ENCODE assay signal across 13 cellular contexts in the genomic region with DNA sequence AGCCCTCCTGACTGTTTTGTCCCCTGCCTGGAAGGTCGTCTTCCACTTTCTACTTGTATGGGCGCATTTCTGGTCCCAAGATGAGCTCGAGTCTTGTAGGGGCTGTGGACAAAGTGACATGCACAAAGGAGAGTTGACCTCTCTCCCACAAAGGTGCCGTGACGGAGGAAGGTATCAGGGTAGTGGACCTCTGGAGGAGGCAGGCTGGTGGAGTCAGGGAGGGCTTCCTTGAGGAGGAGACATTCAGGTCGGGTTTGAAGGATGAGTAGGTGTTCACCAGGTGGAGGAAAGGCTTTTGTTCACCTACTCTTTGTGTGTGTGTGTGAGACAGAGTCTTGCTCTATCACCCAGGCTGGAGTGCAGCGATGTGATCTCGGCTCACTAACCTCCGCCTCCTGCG. TPM values are rescaled to one million over a fixed set of nuclear protein-coding genes. Genes with fewer than 3 reads are reported as not detected.
DNase-seq lines count a peak whose midpoint lies in the region; ATAC-seq and TF ChIP-seq lines count a peak whose summit lies in the region.
"Had no signal": no experiment of that assay in that cellular context is flagged by ENCODE, and none has a peak within 500 bp of the region (broad histone marks: within the 10 kb centered on the region; RNA-seq: fewer than 3 reads in every experiment).

No MANE protein-coding gene starts in this region.

- POLR2A ChIA-PET in CD4-positive, alpha-beta T cell (lab: Charles Lee), result interaction anchor here (1.4 to 1.7 kb wide), 3 partner anchors 9 to 80 kb away, joined by 3 to 18 read pairs (median 4); partner anchors contain the start of gene KDELR1
- POLR2A ChIA-PET in A673 (lab: Charles Lee; ENCODE audit: low non-redundant PET), result no interaction called here

- no TSS peak for BruUV-seq in A673 (replicated peaks; lab: Mats Ljungman, UMichigan)

- H3K36me3 ChIP-seq in adipocyte (ENCODE audit: control insufficient read depth, insufficient read depth, low read length, severe bottlenecking) (peaks cover 54% of the 10 kb centered on the region), A673 (ENCODE audit: insufficient read depth, low read length, poor library complexity, severe bottlenecking) (peaks cover 60% of the 10 kb centered on the region)

- TF ChIP-seq CTCF in CD4-positive, alpha-beta T cell (IDR thresholded peaks at IDR 0.05), result no peak
- TF ChIP-seq CTCF in HFFc6 (IDR thresholded peaks at IDR 0.05) (no peak), A673 (conservative IDR thresholded peaks at IDR 0.05; ENCODE audit: low read depth, low read length) (no peak)

- intact Hi-C loops in CD4-positive, alpha-beta T cell (cut with DNase I, micrococcal nuclease), result loop anchor here in 1 of 2 experiments (10.0 kb wide), 1 partner anchor 644 kb away; the partner anchor contains the start of genes C19orf73, LIN7B and PPFIA3
- intact Hi-C loops in A673 (cut with micrococcal nuclease; ENCODE audit: unreplicated experiment), result no loop called here

- peaks cover 24% of the 10 kb centered on the region for H3K4me1 ChIP-seq in adipocyte (ENCODE audit: control insufficient read depth, insufficient read depth, low read length)
- peaks cover 21% of the 10 kb centered on the region for H3K4me1 ChIP-seq in A673 (ENCODE audit: insufficient read depth, low read length, poor library complexity, severe bottlenecking)

- H3K27me3 Mint-ChIP-seq in CD4-positive, alpha-beta T cell, result no peaks in the 10 kb centered on the region
- H3K27me3 Mint-ChIP-seq in HFFc6 (ENCODE audit: insufficient read depth), result peaks cover 3% of the 10 kb centered on the region
- H3K27me3 Mint-ChIP-seq in natural killer cell treated with Interleukin-12 subunit alpha and Interleukin-12 subunit beta and Interleukin-15 and Interleukin-18, amount 100 ng/mL, for 72 hours, result no peaks in the 10 kb centered on the region

- no peak overlapping the region for H3K27ac ChIP-seq in CD4-positive, alpha-beta T cell (ENCODE audit: low read depth, low read length)
- no peak overlapping the region for H3K27ac ChIP-seq in A673 (ENCODE audit: low read depth, low read length, poor library complexity, severe bottlenecking)

- H3K9me3 Mint-ChIP-seq in CD4-positive, alpha-beta T cell, result no peaks in the 10 kb centered on the region
- no peaks in the 10 kb centered on the region for H3K9me3 Mint-ChIP-seq in HFFc6
- no peaks in the 10 kb centered on the region for H3K9me3 Mint-ChIP-seq in natural killer cell treated with Interleukin-12 subunit alpha and Interleukin-12 subunit beta and Interleukin-15 and Interleukin-18, amount 100 ng/mL, for 72 hours

- H3K9ac ChIP-seq in adipocyte (ENCODE audit: low read length), result peak overlapping the region; percentile 98

- H3K4me3 ChIP-seq in adipocyte (ENCODE audit: low read length) (peak overlapping the region; percentile 95), A673 (ENCODE audit: low read depth, low read length, poor library complexity, severe bottlenecking) (no peak overlapping the region)

- CTCF ChIA-PET in CD4-positive, alpha-beta T cell (lab: Charles Lee), result no interaction called here
- CTCF ChIA-PET in A673 (lab: Charles Lee), result no interaction called here

- H3K9me3 ChIP-seq in CD4-positive, alpha-beta T cell (ENCODE audit: control insufficient read depth, low read length), result no peaks in the 10 kb centered on the region
- H3K9me3 ChIP-seq in adipocyte (ENCODE audit: control insufficient read depth, low read length) (no peaks in the 10 kb centered on the region), A673 (ENCODE audit: low read depth, low read length, poor library complexity, severe bottlenecking) (no peaks in the 10 kb centered on the region)

- DNase-seq in CD4-positive, alpha-beta T cell, result no peak
- DNase-seq in HFFc6, result no peak
- DNase-seq in adipocyte (ENCODE audit: low read depth), result no peak
- DNase-seq in natural killer cell treated with Interleukin-12 subunit alpha and Interleukin-12 subunit beta and Interleukin-15 and Interleukin-18, amount 100 ng/mL, for 72 hours (ENCODE audit: low spot score), result no peak
- DNase-seq in A673 (ENCODE audit: low spot score), result no peak
- DNase-seq in C1 segment of cervical spinal cord (lab: John Stamatoyannopoulos, UW), result no peak
- DNase-seq in OCI-M1 (lab: John Stamatoyannopoulos, UW), result no peak
- DNase-seq in stimulated activated CD4-positive, alpha-beta T cell treated with anti-CD3 and anti-CD28 coated beads, Interleukin-4, amount 100 ng/mL, for 1 hour, result no peak
- DNase-seq: activated CD4-positive, alpha-beta T cell treated with anti-CD3 and anti-CD28 coated beads for 4 hours; aorta; NCI-H1436; NCI-H526; SHP77 treated with DMSO at 0.1 percent for 48 hours had no signal

- ATAC-seq in CD4-positive, alpha-beta T cell (ENCODE audit: poor library complexity), result no peak
- no peak for ATAC-seq in natural killer cell treated with Interleukin-12 subunit alpha and Interleukin-12 subunit beta and Interleukin-15 and Interleukin-18, amount 100 ng/mL, for 72 hours

- H3K36me3 Mint-ChIP-seq in CD4-positive, alpha-beta T cell (ENCODE audit: low read depth), result peaks cover 55% of the 10 kb centered on the region
- H3K36me3 Mint-ChIP-seq in HFFc6 (ENCODE audit: low read depth), result peaks cover 30% of the 10 kb centered on the region; the same call in 1 of the 2 replicates
- H3K36me3 Mint-ChIP-seq in natural killer cell treated with Interleukin-12 subunit alpha and Interleukin-12 subunit beta and Interleukin-15 and Interleukin-18, amount 100 ng/mL, for 72 hours, result no peaks in the 10 kb centered on the region

- H3K4me3 Mint-ChIP-seq in CD4-positive, alpha-beta T cell, result peak overlapping the region; percentile 90
- H3K4me3 Mint-ChIP-seq in HFFc6, result peak overlapping the region; percentile 93
- peak overlapping the region; percentile 35 for H3K4me3 Mint-ChIP-seq in natural killer cell treated with Interleukin-12 subunit alpha and Interleukin-12 subunit beta and Interleukin-15 and Interleukin-18, amount 100 ng/mL, for 72 hours

- peaks cover 21% of the 10 kb centered on the region for H3K4me1 Mint-ChIP-seq in CD4-positive, alpha-beta T cell (ENCODE audit: low read depth)
- H3K4me1 Mint-ChIP-seq in HFFc6 (ENCODE audit: low read depth), result peaks cover 24% of the 10 kb centered on the region
- peaks cover 17 to 28% of the 10 kb centered on the region in 2 donors for H3K4me1 Mint-ChIP-seq in natural killer cell treated with Interleukin-12 subunit alpha and Interleukin-12 subunit beta and Interleukin-15 and Interleukin-18, amount 100 ng/mL, for 72 hours (ENCODE audit: low read depth in 2 of 2)

- H3K27ac Mint-ChIP-seq in CD4-positive, alpha-beta T cell, result no peak overlapping the region
- H3K27ac Mint-ChIP-seq in HFFc6, result no peak overlapping the region
- H3K27ac Mint-ChIP-seq in natural killer cell treated with Interleukin-12 subunit alpha and Interleukin-12 subunit beta and Interleukin-15 and Interleukin-18, amount 100 ng/mL, for 72 hours, result no peak overlapping the region

- no peaks in the 10 kb centered on the region for H3K27me3 ChIP-seq in CD4-positive, alpha-beta T cell (ENCODE audit: control insufficient read depth, insufficient read depth, low read length)
- H3K27me3 ChIP-seq in adipocyte (replicated peaks; ENCODE audit: control insufficient read depth, insufficient read depth, low read length) (no peaks in the 10 kb centered on the region), A673 (replicated peaks; ENCODE audit: insufficient read depth, low read depth, low read length, poor library complexity) (no peaks in the 10 kb centered on the region)

RNA-seq across cellular contexts. Expression of gene CYTH2, which starts 1.7 kb away (rescaled TPM):
- total RNA-seq in CD4-positive, alpha-beta T cell, result 10 to 100 TPM; 23.4 to 25.3 TPM
- total RNA-seq in HFFc6 (2021; fragmentation: NEBNext Ultra II Directional; extraction: Animal tissue kit (Norgen Biotek cat#: 25700)), result 10 to 100 TPM; 46.2 to 49.5 (median 47.1) TPM
- 10 to 100 TPM; 66.4 to 66.9 TPM for total RNA-seq in natural killer cell treated with Interleukin-12 subunit alpha and Interleukin-12 subunit beta and Interleukin-15 and Interleukin-18, amount 100 ng/mL, for 72 hours
- total RNA-seq in A673 (2021), result 120 and 125 TPM in 2 replicates

RNA-seq across cellular contexts. Expression of gene KCNJ14, which starts 15.5 kb away (rescaled TPM):
- 1 to 10 TPM; 1.7 to 2.0 TPM for total RNA-seq in CD4-positive, alpha-beta T cell
- under 1 TPM; 0.33 to 0.90 (median 0.51) TPM for total RNA-seq in HFFc6 (2021; fragmentation: NEBNext Ultra II Directional; extraction: Animal tissue kit (Norgen Biotek cat#: 25700))
- 1 to 10 TPM; 2.1 to 4.6 TPM for total RNA-seq in natural killer cell treated with Interleukin-12 subunit alpha and Interleukin-12 subunit beta and Interleukin-15 and Interleukin-18, amount 100 ng/mL, for 72 hours
- total RNA-seq in A673 (2021), result 6.5 and 7.0 TPM in 2 replicates

RNA-seq across cellular contexts. Expression of gene GRWD1, which starts 25.1 kb away (rescaled TPM):
- 10 to 100 TPM; 21.4 to 21.7 TPM for total RNA-seq in CD4-positive, alpha-beta T cell
- total RNA-seq in HFFc6 (2021; fragmentation: NEBNext Ultra II Directional; extraction: Animal tissue kit (Norgen Biotek cat#: 25700)), result 10 to 100 TPM; 36.2 to 53.5 (median 41.7) TPM
- 100 to 1,000 TPM in 1 of 2 donors, 10 to 100 TPM in 1; 60.6 to 104 TPM for total RNA-seq in natural killer cell treated with Interleukin-12 subunit alpha and Interleukin-12 subunit beta and Interleukin-15 and Interleukin-18, amount 100 ng/mL, for 72 hours
- 86.4 and 109 TPM in 2 replicates for total RNA-seq in A673 (2021)

RNA-seq across cellular contexts. Expression of gene LMTK3, which starts 40.8 kb away (rescaled TPM):
- total RNA-seq in CD4-positive, alpha-beta T cell, result 10 to 100 TPM; 15.6 to 18.9 TPM
- total RNA-seq in HFFc6 (2021; fragmentation: NEBNext Ultra II Directional; extraction: Animal tissue kit (Norgen Biotek cat#: 25700)), result under 1 TPM; 0.21 to 0.88 (median 0.60) TPM
- total RNA-seq in natural killer cell treated with Interleukin-12 subunit alpha and Interleukin-12 subunit beta and Interleukin-15 and Interleukin-18, amount 100 ng/mL, for 72 hours, result 1 to 10 TPM in 1 of 2 donors, under 1 TPM in 1; 0.40 to 1.3 TPM
- total RNA-seq in A673 (2021), result 0.52 and 1.0 TPM in 2 replicates

Comparison
In these comparisons a context has a peak if more than half of its experiments do, and no peak if none do; other contexts are left out.
1. H3K4me3 Mint-ChIP-seq: peak in every context shown above with its lines; median percentile 93 in HFFc6; 90 in CD4-positive, alpha-beta T cell; 35 in natural killer cell treated with Interleukin-12 subunit alpha and Interleukin-12 subunit beta and Interleukin-15 and Interleukin-18, amount 100 ng/mL, for 72 hours.